ENCODE assay signal across 1 cellular context in the genomic region with DNA sequence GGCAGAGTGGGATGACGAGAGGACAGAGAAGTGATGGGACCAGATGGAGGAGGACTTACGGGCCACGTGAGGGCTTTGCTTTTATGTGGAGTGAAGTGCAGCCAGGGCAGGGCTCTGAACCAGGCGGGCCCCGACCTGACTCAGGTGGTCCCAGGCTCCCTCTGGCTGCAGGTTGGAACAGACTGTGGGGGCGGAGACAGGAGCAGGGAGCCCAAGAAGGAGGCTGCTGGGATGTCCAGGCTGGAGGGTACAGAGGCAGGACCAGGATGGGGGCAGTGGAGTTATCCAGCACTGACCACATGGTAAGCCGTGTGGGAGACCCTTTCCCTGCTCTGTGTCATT.
TF ChIP-seq lines count a peak whose summit lies in the region.

No MANE protein-coding gene starts in this region.

TF ChIP-seq in endothelial cell of umbilical vein, 7 proteins besides CTCF, POLR2A, EP300 and RAD21:
- TF ChIP-seq, protein P1, sequence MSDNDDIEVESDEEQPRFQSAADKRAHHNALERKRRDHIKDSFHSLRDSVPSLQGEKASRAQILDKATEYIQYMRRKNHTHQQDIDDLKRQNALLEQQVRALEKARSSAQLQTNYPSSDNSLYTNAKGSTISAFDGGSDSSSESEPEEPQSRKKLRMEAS (IDR thresholded peaks at IDR 0.05; ENCODE audit: insufficient read depth, insufficient read length): no peak
- no peak for TF ChIP-seq JUN (IDR thresholded peaks at IDR 0.05; ENCODE audit: borderline replicate concordance, insufficient read depth, insufficient read length, low read depth)
- TF ChIP-seq FOS (IDR thresholded peaks at IDR 0.05; ENCODE audit: borderline replicate concordance, insufficient read depth, low read length): no peak
- TF ChIP-seq GATA2 (IDR thresholded peaks at IDR 0.05; ENCODE audit: insufficient read depth, insufficient read length, low read depth, low read length): no peak
- no peak for TF ChIP-seq EZH2 (IDR thresholded peaks at IDR 0.05; ENCODE audit: borderline replicate concordance, low read depth, low read length, severe bottlenecking)
- no peak for TF ChIP-seq MYC (IDR thresholded peaks at IDR 0.05; ENCODE audit: low read depth, low read length)
TF ChIP-seq in endothelial cell of umbilical vein: peak in this region for 0.
